In the genomic region with DNA sequence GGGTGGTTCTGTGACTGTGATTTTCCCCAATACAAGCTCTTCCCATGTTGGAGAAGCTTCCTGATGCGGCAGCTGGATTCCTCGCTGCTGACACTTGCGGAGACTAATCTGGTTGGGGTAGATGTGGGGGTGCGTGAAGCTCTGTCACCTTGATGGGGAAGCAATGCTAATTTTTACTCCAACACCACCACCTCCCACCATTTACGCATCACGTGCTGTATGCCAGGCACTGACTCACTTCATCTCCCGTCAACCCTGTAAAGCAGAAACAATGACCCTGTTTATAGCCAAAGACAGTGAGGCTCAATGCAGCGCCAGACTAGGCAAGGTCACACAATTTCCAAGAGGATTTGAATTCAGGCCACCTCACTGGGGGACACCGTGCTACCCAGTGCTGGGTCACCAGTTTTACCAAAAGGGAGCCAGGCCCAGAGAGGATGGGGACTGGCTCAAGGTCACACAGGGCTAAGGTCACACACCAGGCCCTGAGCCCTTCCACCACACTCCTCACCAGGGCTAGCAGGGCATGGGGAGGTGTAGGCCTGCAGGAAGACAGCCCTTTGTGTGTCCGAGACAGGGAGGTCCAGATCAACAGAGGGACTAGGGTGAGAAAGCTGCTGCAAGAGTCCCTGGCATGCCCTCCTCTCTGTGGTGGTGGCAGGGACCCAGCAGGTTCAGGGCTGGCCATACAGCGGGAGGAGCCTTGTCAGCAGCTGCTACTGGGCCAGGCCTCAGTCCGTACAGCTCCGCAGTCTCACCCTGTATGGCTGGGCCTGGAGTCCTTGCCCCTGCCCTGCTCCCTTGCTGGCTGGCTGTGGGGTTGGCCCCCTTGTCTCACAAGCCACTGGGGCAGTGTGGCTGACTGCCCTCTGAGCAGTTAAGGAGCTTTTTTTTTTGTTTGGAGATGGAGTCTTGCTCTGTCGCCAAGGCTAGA, we compare ENCODE assay signal across 16 cellular contexts. TPM values are rescaled to one million over a fixed set of nuclear protein-coding genes. Genes with fewer than 3 reads are reported as not detected.
"Had no signal": no experiment of that assay in that cellular context is flagged by ENCODE, and none has a peak within 500 bp of the region (broad histone marks: within the 10 kb centered on the region; RNA-seq: fewer than 3 reads in every experiment).

No MANE protein-coding gene starts in this region.

- H3K4me1 Mint-ChIP-seq: activated T-helper 17 cell treated with anti-CD3 and anti-CD28 coated beads, Interleukin-2, amount 50 U/mL, for 72 hours had no signal

- H3K9me3 Mint-ChIP-seq: activated B cell treated with CpG ODN at 0.5 μM for 24 hours; activated CD4-positive, alpha-beta T cell treated with anti-CD3 and anti-CD28 coated beads, Interleukin-2, amount 10 ng/mL, durations not matched to agents 24 days and 14 days; activated naive CD4-positive, alpha-beta T cell treated with anti-CD3 and anti-CD28 coated beads, Interleukin-2, amount 10 ng/mL, durations not matched to agents 7 days and 5 days; activated T-helper 17 cell treated with anti-CD3 and anti-CD28 coated beads, Interleukin-2, amount 50 U/mL, for 72 hours had no signal

- H3K27me3 Mint-ChIP-seq: activated B cell treated with CpG ODN at 0.5 μM for 24 hours; activated T-helper 17 cell treated with anti-CD3 and anti-CD28 coated beads, Interleukin-2, amount 50 U/mL, for 72 hours; T-helper 17 cell had no signal

- DNase-seq: activated B cell treated with CpG ODN at 0.5 μM for 24 hours; activated CD4-positive, alpha-beta T cell treated with anti-CD3 and anti-CD28 coated beads, Interleukin-2, amount 10 ng/mL, durations not matched to agents 24 days and 14 days; activated CD8-positive, alpha-beta memory T cell treated with anti-CD3 and anti-CD28 coated beads for 24 hours; activated naive CD4-positive, alpha-beta T cell treated with anti-CD3 and anti-CD28 coated beads, Interleukin-2, amount 10 ng/mL, durations not matched to agents 7 days and 5 days; body of pancreas; esophagus squamous epithelium; foreskin fibroblast; heart right ventricle; kidney; SK-N-SH; stimulated activated CD4-positive, alpha-beta T cell treated with anti-CD3 and anti-CD28 coated beads, Interleukin-2, amount 100 ng/mL, for 48 hours; stimulated activated naive CD4-positive, alpha-beta T cell treated with Interleukin-2 at 50 U/mL for 16 hours; T-helper 17 cell had no signal

- H3K36me3 ChIP-seq: esophagus squamous epithelium, heart right ventricle, thoracic aorta had no signal

- H3K4me3 Mint-ChIP-seq: activated B cell treated with CpG ODN at 0.5 μM for 24 hours; activated CD4-positive, alpha-beta T cell treated with anti-CD3 and anti-CD28 coated beads, Interleukin-2, amount 10 ng/mL, durations not matched to agents 24 days and 14 days; activated naive CD4-positive, alpha-beta T cell treated with anti-CD3 and anti-CD28 coated beads, Interleukin-2, amount 10 ng/mL, durations not matched to agents 7 days and 5 days; activated T-helper 17 cell treated with anti-CD3 and anti-CD28 coated beads, Interleukin-2, amount 50 U/mL, for 72 hours; T-helper 17 cell had no signal

- H3K4me3 ChIP-seq: body of pancreas, esophagus squamous epithelium, heart right ventricle, thoracic aorta had no signal

- H3K27me3 ChIP-seq: body of pancreas, esophagus squamous epithelium, heart right ventricle had no signal

- H3K27ac ChIP-seq: body of pancreas, heart right ventricle, thoracic aorta had no signal

- H3K9me3 ChIP-seq: body of pancreas, esophagus squamous epithelium, SK-N-SH, thoracic aorta had no signal

- H3K27ac Mint-ChIP-seq: activated B cell treated with CpG ODN at 0.5 μM for 24 hours; activated CD4-positive, alpha-beta T cell treated with anti-CD3 and anti-CD28 coated beads, Interleukin-2, amount 10 ng/mL, durations not matched to agents 24 days and 14 days; activated naive CD4-positive, alpha-beta T cell treated with anti-CD3 and anti-CD28 coated beads, Interleukin-2, amount 10 ng/mL, durations not matched to agents 7 days and 5 days; activated T-helper 17 cell treated with anti-CD3 and anti-CD28 coated beads, Interleukin-2, amount 50 U/mL, for 72 hours; T-helper 17 cell had no signal

RNA-seq across cellular contexts. Expression of a gene that starts 3.3 kb away (rescaled TPM):
- total RNA-seq: body of pancreas, mesenteric fat pad had no signal
